In the genomic region with DNA sequence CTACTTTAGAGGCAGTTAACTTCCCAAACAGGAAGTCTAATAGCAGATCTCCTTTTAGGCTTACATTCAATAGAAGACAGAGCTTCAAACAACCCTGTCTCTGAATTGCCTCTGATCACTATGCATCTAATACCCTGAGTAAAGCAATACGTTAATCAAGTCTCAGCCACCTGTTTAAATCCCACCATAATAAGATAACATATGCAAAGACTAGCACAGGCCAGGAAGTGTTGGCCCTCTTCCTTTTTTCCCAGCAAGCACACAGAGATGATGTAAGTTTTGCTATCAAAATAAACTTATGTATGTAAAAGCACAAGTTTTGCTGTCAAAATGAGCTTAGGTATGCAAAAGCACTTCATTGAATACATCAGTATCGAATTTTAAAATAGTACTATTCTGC, we compare ENCODE assay signal across 16 cellular contexts.
DNase-seq lines count a peak whose midpoint lies in the region; ATAC-seq and TF ChIP-seq lines count a peak whose summit lies in the region.
"Had no signal": no experiment of that assay in that cellular context is flagged by ENCODE, and none has a peak within 500 bp of the region (broad histone marks: within the 10 kb centered on the region; RNA-seq: fewer than 3 reads in every experiment).

No MANE protein-coding gene starts in this region.

- no peak overlapping the region for H3K4me3 ChIP-seq in foreskin fibroblast (ENCODE audit: low read depth in 1 of 2, low read length in 2 of 2)
- H3K4me3 ChIP-seq: BLaER1 had no signal

- TF ChIP-seq CTCF in brain (conservative IDR thresholded peaks at IDR 0.05) (no peak), foreskin fibroblast (IDR thresholded peaks at IDR 0.05; ENCODE audit: low read depth, low read length) (no peak)

- peak overlapping the region in 3 of 5 experiments; percentile 36 to 70 (median 37) for H3K27ac Mint-ChIP-seq in brain
- H3K27ac Mint-ChIP-seq: CD8-positive, alpha-beta memory T cell; HFFc6 had no signal

- peaks cover 61% of the 10 kb centered on the region for H3K4me1 Mint-ChIP-seq in brain
- H3K4me1 Mint-ChIP-seq: CD8-positive, alpha-beta memory T cell had no signal

- no peak overlapping the region for H3K4me3 Mint-ChIP-seq in brain
- H3K4me3 Mint-ChIP-seq: CD8-positive, alpha-beta memory T cell; HFFc6 had no signal

- H3K27me3 Mint-ChIP-seq in brain = no peaks in the 10 kb centered on the region
- H3K27me3 Mint-ChIP-seq: CD8-positive, alpha-beta memory T cell had no signal

- no peak for ATAC-seq in GM18873 (IDR thresholded peaks at IDR 0.05; ENCODE audit: low FRiP score, unreplicated experiment)
- ATAC-seq: HepG2 had no signal

- peaks cover 0 to 10% (median 6%) of the 10 kb centered on the region in 5 experiments for H3K9me3 Mint-ChIP-seq in brain

- no peaks in the 10 kb centered on the region for H3K36me3 Mint-ChIP-seq in brain
- H3K36me3 Mint-ChIP-seq: CD8-positive, alpha-beta memory T cell had no signal

- DNase-seq in NCI-H524 (lab: John Stamatoyannopoulos, UW) = peak; percentile 4 to 39
- no peak for DNase-seq in NCI-H524 treated with DMSO at 0.1 percent for 48 hours (lab: John Stamatoyannopoulos, UW)
- peak; percentile 92 for DNase-seq in NCI-H82 treated with DMSO at 0.1 percent for 48 hours (lab: John Stamatoyannopoulos, UW; ENCODE audit: unreplicated experiment)
- no peak for DNase-seq in NCI-H2107 treated with DMSO at 0.1 percent for 48 hours (lab: John Stamatoyannopoulos, UW; ENCODE audit: unreplicated experiment)
- DNase-seq in foreskin fibroblast = no peak
- DNase-seq: 8988T; AML-193; CD8-positive, alpha-beta memory T cell; DMS79; EL; HCEC 1CT; HFFc6 had no signal

Comparison
In these comparisons a context has a peak if more than half of its experiments do, and no peak if none do; other contexts are left out.
1. DNase-seq: peak in NCI-H524 (2 of 2) and NCI-H82 treated with DMSO at 0.1 percent for 48 hours (single experiment); none in NCI-H524 treated with DMSO at 0.1 percent for 48 hours (single experiment), NCI-H2107 treated with DMSO at 0.1 percent for 48 hours (single experiment) and foreskin fibroblast (0 of 2).